Comparison of ENCODE assay signal across 16 cellular contexts in the genomic region with DNA sequence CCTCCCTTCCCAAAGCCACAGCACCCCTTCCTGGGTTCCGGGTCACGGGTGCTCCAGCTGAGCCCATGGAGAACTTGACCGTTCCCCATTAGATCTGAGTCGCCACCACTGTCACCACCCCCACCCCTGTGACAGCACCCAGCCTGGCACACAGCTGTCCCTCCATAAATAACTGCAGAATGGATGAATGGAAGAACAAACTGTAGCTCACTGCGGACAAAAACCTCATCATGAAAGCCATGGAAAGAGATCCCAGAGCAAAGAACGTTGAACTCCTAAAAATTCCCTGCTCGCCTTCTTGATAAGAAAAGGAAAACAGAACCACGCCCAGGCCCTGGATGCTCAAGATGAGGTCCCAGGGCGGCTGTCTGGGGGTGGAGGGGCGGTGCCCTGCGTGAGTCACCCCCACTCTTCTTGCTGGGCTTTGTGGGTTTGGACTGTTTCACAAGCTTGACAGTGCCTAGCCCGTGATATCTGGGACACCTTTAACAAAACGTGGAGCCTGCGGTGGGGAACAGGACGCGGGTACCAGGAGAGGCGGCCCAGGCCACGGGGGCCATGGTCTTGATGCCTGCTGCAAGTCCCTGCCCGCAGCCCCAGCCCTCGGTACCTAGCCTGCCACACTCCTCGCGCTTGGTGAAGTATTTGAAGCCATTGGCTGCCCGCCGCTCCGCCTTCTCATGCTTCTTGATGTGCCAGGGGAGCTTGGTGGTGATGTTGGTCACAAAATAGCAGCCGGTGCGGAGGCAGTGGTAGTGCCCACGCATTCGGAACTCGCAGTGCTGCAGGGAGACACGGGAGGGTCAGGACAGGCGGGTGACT.
DNase-seq lines count a peak whose midpoint lies in the region; ATAC-seq, FAIRE-seq and TF ChIP-seq lines count a peak whose summit lies in the region.
"Had no signal": no experiment of that assay in that cellular context is flagged by ENCODE, and none has a peak within 500 bp of the region (broad histone marks: within the 10 kb centered on the region; RNA-seq: fewer than 3 reads in every experiment).

No MANE protein-coding gene starts in this region.

- H4K20me1 ChIP-seq in astrocyte (ENCODE audit: insufficient read depth, low read length) = no peaks in the 10 kb centered on the region

- DNase-seq in COLO668 (lab: John Stamatoyannopoulos, UW; ENCODE audit: unreplicated experiment) = peak; percentile 63
- DNase-seq in HPDE6-E6E7 (ENCODE audit: extremely low spot score) = peak; percentile 46
- DNase-seq in astrocyte (ENCODE audit: low read depth) = peak; percentile 32
- peak in 8 of 10 donors; percentile 49 to 95 (median 74) for DNase-seq in posterior cingulate gyrus
- DNase-seq in cerebellum (ENCODE audit: low spot score) = no peak
- DNase-seq in foreskin melanocyte = no peak
- DNase-seq in GM12892 (ENCODE audit: insufficient read length) = no peak
- DNase-seq: activated naive CD4-positive, alpha-beta T cell treated with anti-CD3 and anti-CD28 coated beads, Interleukin-2, amount 50 U/mL, for 16 hours; CD4-positive, CD25-positive, alpha-beta regulatory T cell; GDM1; hippocampal formation; Kasumi-1; left lung; naive thymus-derived CD4-positive, alpha-beta T cell had no signal

- H3K4me1 ChIP-seq in astrocyte (ENCODE audit: insufficient read depth, low read length) = no peaks in the 10 kb centered on the region

- H3K79me2 ChIP-seq in astrocyte (ENCODE audit: insufficient read depth, low read length) = no peaks in the 10 kb centered on the region

- TF ChIP-seq CTCF in astrocyte (IDR thresholded peaks at IDR 0.05; ENCODE audit: insufficient read depth, low read depth, low read length) = no peak

- no peak overlapping the region for H3K27ac Mint-ChIP-seq in astrocyte (ENCODE audit: unreplicated experiment)
- H3K27ac Mint-ChIP-seq: naive thymus-derived CD4-positive, alpha-beta T cell had no signal

- peaks cover under 1% of the 10 kb centered on the region for H3K4me1 Mint-ChIP-seq in astrocyte (ENCODE audit: low read depth, unreplicated experiment)
- H3K4me1 Mint-ChIP-seq: CD4-positive, CD25-positive, alpha-beta regulatory T cell; central memory CD8-positive, alpha-beta T cell had no signal

- FAIRE-seq in astrocyte (lab: Jason Lieb, UNC) (no peak), GM12892 (lab: Jason Lieb, UNC) (no peak)

- H3K9ac ChIP-seq in astrocyte (ENCODE audit: low read length) = no peak overlapping the region

- peaks cover 6% of the 10 kb centered on the region for H3K27me3 Mint-ChIP-seq in astrocyte (ENCODE audit: low read depth, unreplicated experiment)
- H3K27me3 Mint-ChIP-seq: CD4-positive, CD25-positive, alpha-beta regulatory T cell; central memory CD8-positive, alpha-beta T cell had no signal

- H3K9me3 Mint-ChIP-seq in astrocyte (ENCODE audit: unreplicated experiment) = no peaks in the 10 kb centered on the region
- H3K9me3 Mint-ChIP-seq: CD4-positive, CD25-positive, alpha-beta regulatory T cell; central memory CD8-positive, alpha-beta T cell had no signal

- no peak overlapping the region for H2AFZ ChIP-seq in astrocyte (ENCODE audit: low read depth, low read length)

- no peaks in the 10 kb centered on the region for H3K36me3 ChIP-seq in astrocyte (ENCODE audit: insufficient read depth, low read length)

- H3K36me3 Mint-ChIP-seq in astrocyte (ENCODE audit: low read depth, unreplicated experiment) = no peaks in the 10 kb centered on the region
- H3K36me3 Mint-ChIP-seq: CD4-positive, CD25-positive, alpha-beta regulatory T cell had no signal

- peaks cover 2% of the 10 kb centered on the region for H3K27me3 ChIP-seq in astrocyte (ENCODE audit: insufficient read depth, low read length)

- TF ChIP-seq POLR2A in GM12892 (IDR thresholded peaks at IDR 0.05; ENCODE audit: low read depth, low read length) = no peak

- peaks cover 3% of the 10 kb centered on the region for H3K9me3 ChIP-seq in astrocyte (ENCODE audit: insufficient read depth, low read depth, low read length)
- H3K9me3 ChIP-seq: left lung had no signal

- ATAC-seq in HG03159 (IDR thresholded peaks at IDR 0.05; ENCODE audit: unreplicated experiment) = no peak
- ATAC-seq: left lung; naive thymus-derived CD4-positive, alpha-beta T cell had no signal

- H3K4me2 ChIP-seq in astrocyte (ENCODE audit: low read length) = no peak overlapping the region

- H3K4me3 Mint-ChIP-seq in astrocyte (ENCODE audit: unreplicated experiment) = no peak overlapping the region
- H3K4me3 Mint-ChIP-seq: CD4-positive, CD25-positive, alpha-beta regulatory T cell; central memory CD8-positive, alpha-beta T cell; naive thymus-derived CD4-positive, alpha-beta T cell had no signal

- no peak overlapping the region for H3K4me3 ChIP-seq in astrocyte (ENCODE audit: insufficient read depth, low read depth, low read length)
- H3K4me3 ChIP-seq: left lung had no signal

- intact Hi-C loops in posterior cingulate gyrus (cut with DNase I) = no loop called here

- H3K27ac ChIP-seq in astrocyte (ENCODE audit: low read depth, low read length) = no peak overlapping the region
- H3K27ac ChIP-seq: left lung had no signal

Comparison
In these comparisons a context has a peak if more than half of its experiments do, and no peak if none do; other contexts are left out.
1. DNase-seq: peak in COLO668 (single experiment), HPDE6-E6E7 (single experiment), astrocyte (single experiment) and posterior cingulate gyrus (8 of 10); none in cerebellum (single experiment), foreskin melanocyte (single experiment) and GM12892 (single experiment).